13 cellular contexts compared by ENCODE assay signal in genomic region chr14:52080171-52080800, GRCh38. TPM values are rescaled to one million over a fixed set of nuclear protein-coding genes. Genes with fewer than 3 reads are reported as not detected.
DNase-seq lines count a peak whose midpoint lies in the region; ATAC-seq and TF ChIP-seq lines count a peak whose summit lies in the region.
"Had no signal": no experiment of that assay in that cellular context is flagged by ENCODE, and none has a peak within 500 bp of the region (broad histone marks: within the 10 kb centered on the region; RNA-seq: fewer than 3 reads in every experiment).

No MANE protein-coding gene starts in this region.

- H2AFZ ChIP-seq in PC-9 = peak overlapping the region; percentile 36

- no peaks in the 10 kb centered on the region for H3K9me2 ChIP-seq in PC-9 (ENCODE audit: insufficient read depth)

- TF ChIP-seq CTCF in AG04450 (IDR thresholded peaks at IDR 0.05; ENCODE audit: low read depth, low read length) (no peak), PC-9 (conservative IDR thresholded peaks at IDR 0.05) (no peak), testis (IDR thresholded peaks at IDR 0.05) (no peak)

- intact Hi-C loops in PC-9 (cut with micrococcal nuclease; ENCODE audit: unreplicated experiment) (no loop called here), testis (cut with DNase I; ENCODE audit: low total_unique reads) (no loop called here)

- H3K4me1 ChIP-seq in PC-9 (replicated peaks; ENCODE audit: insufficient read depth) (peaks cover 61% of the 10 kb centered on the region), testis (no peaks in the 10 kb centered on the region)
- H3K4me1 ChIP-seq: transverse colon had no signal

- H3K27ac ChIP-seq in AG04450 (ENCODE audit: low read depth, low read length) = peak overlapping the region; percentile 89
- H3K27ac ChIP-seq in PC-9 = peak overlapping the region; percentile 87
- H3K27ac ChIP-seq in testis = no peak overlapping the region
- H3K27ac ChIP-seq: transverse colon had no signal

- no peaks in the 10 kb centered on the region for H3K4me1 Mint-ChIP-seq in activated naive CD4-positive, alpha-beta T cell treated with anti-CD3 and anti-CD28 coated beads, Interleukin-2, amount 10 ng/mL, durations not matched to agents 7 days and 5 days
- H3K4me1 Mint-ChIP-seq: activated B cell treated with CpG ODN at 0.5 μM for 24 hours had no signal

- H3K27me3 Mint-ChIP-seq in activated naive CD4-positive, alpha-beta T cell treated with anti-CD3 and anti-CD28 coated beads, Interleukin-2, amount 10 ng/mL, durations not matched to agents 7 days and 5 days = peaks cover 26% of the 10 kb centered on the region

- H3K27me3 ChIP-seq in AG04450 (ENCODE audit: control insufficient read depth, insufficient read depth, low read length) (no peaks in the 10 kb centered on the region), PC-9 (ENCODE audit: insufficient read depth, low read depth) (no peaks in the 10 kb centered on the region), testis (no peaks in the 10 kb centered on the region)
- H3K27me3 ChIP-seq: adrenal gland, transverse colon had no signal

- H3K4me2 ChIP-seq in PC-9 = peak overlapping the region; percentile 55

- 80 to 98% methylated on average over 2 of the region's 2 CpGs for WGBS in testis, 2 donors

- H3K79me2 ChIP-seq in PC-9 (ENCODE audit: low read depth) = no peaks in the 10 kb centered on the region

- H3K27ac Mint-ChIP-seq in activated naive CD4-positive, alpha-beta T cell treated with anti-CD3 and anti-CD28 coated beads, Interleukin-2, amount 10 ng/mL, durations not matched to agents 7 days and 5 days = no peak overlapping the region
- H3K27ac Mint-ChIP-seq: activated B cell treated with CpG ODN at 0.5 μM for 24 hours had no signal

- H3K36me3 ChIP-seq in PC-9 (ENCODE audit: low read depth) (no peaks in the 10 kb centered on the region), testis (ENCODE audit: low read depth, missing control alignments) (no peaks in the 10 kb centered on the region)
- H3K36me3 ChIP-seq: adrenal gland, transverse colon had no signal

- H3K9me3 Mint-ChIP-seq in activated naive CD4-positive, alpha-beta T cell treated with anti-CD3 and anti-CD28 coated beads, Interleukin-2, amount 10 ng/mL, durations not matched to agents 7 days and 5 days = no peaks in the 10 kb centered on the region

- CTCF ChIA-PET in AG04450 (lab: Charles Lee) (interaction anchor here (0.8 to 1.7 kb wide), 4 partner anchors 8 to 84 kb away, joined by 3 to 8 read pairs (median 4); no protein-coding TSS in a partner anchor), PC-9 (lab: Charles Lee) (interaction anchor here (1.5 kb wide), 1 partner anchor 45 kb away, joined by 8 read pairs; no protein-coding TSS in a partner anchor)
- CTCF ChIA-PET in activated naive CD4-positive, alpha-beta T cell treated with anti-CD3 and anti-CD28 coated beads, Interleukin-2, amount 10 ng/mL, durations not matched to agents 7 days and 5 days (lab: Charles Lee) = interaction anchor here (0.6 to 1.1 kb wide), 2 partner anchors 83 to 192 kb away, joined by 3 to 4 read pairs; no protein-coding TSS in a partner anchor

- no peaks in the 10 kb centered on the region for H4K20me1 ChIP-seq in PC-9 (ENCODE audit: insufficient read depth)

- TSS peak; percentile 29 for BruUV-seq in PC-9 (replicated peaks; lab: Mats Ljungman, UMichigan)

- no peak for ATAC-seq in GM18870 (IDR thresholded peaks at IDR 0.05; ENCODE audit: unreplicated experiment)

- no peaks in the 10 kb centered on the region for H3K36me3 Mint-ChIP-seq in activated naive CD4-positive, alpha-beta T cell treated with anti-CD3 and anti-CD28 coated beads, Interleukin-2, amount 10 ng/mL, durations not matched to agents 7 days and 5 days

- TF ChIP-seq POLR2A in testis (IDR thresholded peaks at IDR 0.05) = no peak

- H3K4me3 ChIP-seq in AG04450 (ENCODE audit: low read depth, low read length) = no peak overlapping the region
- H3K4me3 ChIP-seq in PC-9 = no peak overlapping the region
- no peak overlapping the region for H3K4me3 ChIP-seq in testis
- H3K4me3 ChIP-seq: adrenal gland, transverse colon had no signal

- POLR2A ChIA-PET in AG04450 (lab: Yijun Ruan, JAX) = interaction anchor here (0.7 to 4.1 kb wide), 6 partner anchors 10 to 85 kb away, joined by 3 to 61 read pairs (median 4); partner anchors contain the start of gene NID2
- POLR2A ChIA-PET in PC-9 (lab: Charles Lee; ENCODE audit: unreplicated experiment) = interaction anchor here (0.6 to 1.8 kb wide), 5 partner anchors 35 to 626 kb away, joined by 3 to 12 read pairs (median 5); no protein-coding TSS in a partner anchor

- no peak overlapping the region for H3K4me3 Mint-ChIP-seq in activated naive CD4-positive, alpha-beta T cell treated with anti-CD3 and anti-CD28 coated beads, Interleukin-2, amount 10 ng/mL, durations not matched to agents 7 days and 5 days
- H3K4me3 Mint-ChIP-seq: activated B cell treated with CpG ODN at 0.5 μM for 24 hours had no signal

- H3K9me3 ChIP-seq in AG04450 (ENCODE audit: control insufficient read depth, insufficient read depth, low read length) (no peaks in the 10 kb centered on the region), PC-9 (ENCODE audit: insufficient read depth, low read depth) (no peaks in the 10 kb centered on the region), testis (no peaks in the 10 kb centered on the region)
- H3K9me3 ChIP-seq: adrenal gland had no signal

- DNase-seq in AG04450 (ENCODE audit: low read depth, low spot score) (no peak), PC-9 (peak; percentile 54 to 58), fibroblast of peridontal ligament (ENCODE audit: extremely low read depth) (peak; percentile 84), mucosa of gallbladder (ENCODE audit: low spot score) (peak; percentile 20), NOMO-1 treated with dmso at 0.1 percent for 144 hours (lab: John Stamatoyannopoulos, UW; ENCODE audit: unreplicated experiment) (no peak), testis (no peak)
- DNase-seq in activated naive CD4-positive, alpha-beta T cell treated with anti-CD3 and anti-CD28 coated beads, Interleukin-2, amount 10 ng/mL, durations not matched to agents 7 days and 5 days = no peak
- DNase-seq: activated B cell treated with CpG ODN at 0.5 μM for 24 hours; effector memory CD4-positive, alpha-beta T cell; transverse colon had no signal

- peaks cover 36% of the 10 kb centered on the region for H3F3A ChIP-seq in PC-9 (ENCODE audit: insufficient read depth, low read depth)

RNA-seq across cellular contexts. Expression of gene NID2, which starts 11.4 kb away (rescaled TPM):
- polyA plus RNA-seq in AG04450 (2011; rRNA removed) (413 and 418 TPM in 2 replicates), testis (ENCODE audit: insufficient read depth, low read depth, low replicate concordance) (10.6 TPM)
- polyA minus RNA-seq in AG04450 (2011; rRNA and poly(A)+ RNA removed) = 276 and 284 TPM in 2 replicates
- total RNA-seq in PC-9 (2021) (0.11 TPM in 1 of 2 replicates, not detected in the other), mucosa of gallbladder (14.6 TPM), testis (1 to 10 TPM; 5.3 to 8.1 TPM)
- total RNA-seq: activated B cell treated with CpG ODN at 0.5 μM for 24 hours, SK-MEL-5 had no signal

Comparison
In these comparisons a context has a peak if more than half of its experiments do, and no peak if none do; other contexts are left out.
1. DNase-seq: peak in PC-9 (2 of 2), fibroblast of peridontal ligament (single experiment) and mucosa of gallbladder (single experiment); none in AG04450 (single experiment), NOMO-1 treated with dmso at 0.1 percent for 144 hours (single experiment), activated naive CD4-positive, alpha-beta T cell treated with anti-CD3 and anti-CD28 coated beads, Interleukin-2, amount 10 ng/mL, durations not matched to agents 7 days and 5 days (single experiment) and testis (single experiment).
2. H3K27ac ChIP-seq: peak in AG04450 (single experiment) and PC-9 (single experiment); none in testis (0 of 2).